In genomic region chr6:35078896-35079295, GRCh38 we compare ENCODE assay signal across 24 cellular contexts.
"Had no signal": no experiment of that assay in that cellular context is flagged by ENCODE, and none has a peak within 500 bp of the region (broad histone marks: within the 10 kb centered on the region; RNA-seq: fewer than 3 reads in every experiment).

No MANE protein-coding gene starts in this region.

- DNase-seq: activated CD4-positive, alpha-beta memory T cell treated with anti-CD3 and anti-CD28 coated beads, Interleukin-2, amount 10 ng/mL, durations not matched to agents 7 days and 5 days; activated CD4-positive, alpha-beta T cell treated with anti-CD3 and anti-CD28 coated beads for 4 hours; activated CD4-positive, CD25-positive, alpha-beta regulatory T cell; activated gamma-delta T cell treated with Interleukin-2 at 50 U/mL for 16 hours; activated T-cell treated with anti-CD3 and anti-CD28 coated beads for 4 hours; brain microvascular endothelial cell; central memory CD4-positive, alpha-beta T cell; dermis blood vessel endothelial cell; effector CD8-positive, alpha-beta T cell; erythroblast; foreskin keratinocyte; left ventricle myocardium inferior; midbrain; nephron progenitor cell; nucleus accumbens; retina; stimulated activated CD4-positive, alpha-beta T cell treated with anti-CD3 and anti-CD28 coated beads, Interleukin-4, amount 100 ng/mL, for 1 hour; stimulated activated naive CD4-positive, alpha-beta T cell treated with Interleukin-2 at 50 U/mL for 16 hours; SW 1271; T-helper 17 cell had no signal

- H3K27ac ChIP-seq: adrenal gland, ascending aorta, brain microvascular endothelial cell, left ventricle myocardium inferior had no signal

- H3K4me1 ChIP-seq: ascending aorta had no signal

- H3K4me1 Mint-ChIP-seq: activated CD4-positive, alpha-beta memory T cell treated with anti-CD3 and anti-CD28 coated beads, Interleukin-2, amount 10 ng/mL, durations not matched to agents 7 days and 5 days; activated naive CD4-positive, alpha-beta T cell treated with anti-CD3 and anti-CD28 coated beads, Interleukin-2, amount 50 U/mL, for 24 hours had no signal

- H3K4me3 Mint-ChIP-seq: activated CD4-positive, alpha-beta memory T cell treated with anti-CD3 and anti-CD28 coated beads, Interleukin-2, amount 10 ng/mL, durations not matched to agents 7 days and 5 days; activated naive CD4-positive, alpha-beta T cell treated with anti-CD3 and anti-CD28 coated beads, Interleukin-2, amount 50 U/mL, for 24 hours; nephron progenitor cell; T-helper 17 cell had no signal

- H3K27me3 Mint-ChIP-seq: activated CD4-positive, alpha-beta memory T cell treated with anti-CD3 and anti-CD28 coated beads, Interleukin-2, amount 10 ng/mL, durations not matched to agents 7 days and 5 days; activated naive CD4-positive, alpha-beta T cell treated with anti-CD3 and anti-CD28 coated beads, Interleukin-2, amount 50 U/mL, for 24 hours; T-helper 17 cell had no signal

- H3K4me3 ChIP-seq: adrenal gland, ascending aorta, left ventricle myocardium inferior, spleen had no signal

- H3K9me3 ChIP-seq: adrenal gland, ascending aorta, left ventricle myocardium inferior, spleen had no signal

- H3K9me3 Mint-ChIP-seq: activated CD4-positive, alpha-beta memory T cell treated with anti-CD3 and anti-CD28 coated beads, Interleukin-2, amount 10 ng/mL, durations not matched to agents 7 days and 5 days; activated naive CD4-positive, alpha-beta T cell treated with anti-CD3 and anti-CD28 coated beads, Interleukin-2, amount 50 U/mL, for 24 hours; nephron progenitor cell had no signal

- H3K27me3 ChIP-seq: adrenal gland, ascending aorta, brain microvascular endothelial cell, foreskin keratinocyte, spleen had no signal

- ATAC-seq: foreskin keratinocyte, T-helper 17 cell had no signal

- H3K27ac Mint-ChIP-seq: activated CD4-positive, alpha-beta memory T cell treated with anti-CD3 and anti-CD28 coated beads, Interleukin-2, amount 10 ng/mL, durations not matched to agents 7 days and 5 days; activated naive CD4-positive, alpha-beta T cell treated with anti-CD3 and anti-CD28 coated beads, Interleukin-2, amount 50 U/mL, for 24 hours; nephron progenitor cell; T-helper 17 cell had no signal
